In genomic region chr17:39636927-39637736, GRCh38 we compare ENCODE assay signal across 8 cellular contexts. TPM values are rescaled to one million over a fixed set of nuclear protein-coding genes. Genes with fewer than 3 reads are reported as not detected.
DNase-seq lines count a peak whose midpoint lies in the region; ATAC-seq lines count a peak whose summit lies in the region.

TSS of gene STARD3 (plus strand) at chr17:39637144. CDS start at chr17:39653532, 16,388 bp downstream.

- no peaks in the 10 kb centered on the region for H3K27me3 ChIP-seq in BLaER1 treated with 17β-estradiol and CSF1 and Interleukin-3, amounts not matched to agents 10 nM and 100 nM

- peak; percentile 76 for ATAC-seq in GM19324 (IDR thresholded peaks at IDR 0.05; ENCODE audit: low FRiP score, unreplicated experiment)
- peak; percentile 70 for ATAC-seq in HG03571 (IDR thresholded peaks at IDR 0.05; ENCODE audit: unreplicated experiment)

- H3K36me3 ChIP-seq in BLaER1 treated with 17β-estradiol and CSF1 and Interleukin-3, amounts not matched to agents 10 nM and 100 nM: peaks cover 0 to 5% (median 0%) of the 10 kb centered on the region in 11 experiments; a peak in 1 of 22 replicates

- peak within 1 kb of the TSS; percentile 76 to 98 (median 88) for H3K4me3 ChIP-seq in BLaER1 treated with 17β-estradiol and CSF1 and Interleukin-3, amounts not matched to agents 10 nM and 100 nM

- H3K4me2 ChIP-seq in BLaER1 treated with 17β-estradiol and CSF1 and Interleukin-3, amounts not matched to agents 10 nM and 100 nM: peak within 1 kb of the TSS; percentile 94 to 99 (median 98)

- H4K20me1 ChIP-seq in BLaER1 treated with 17β-estradiol and CSF1 and Interleukin-3, amounts not matched to agents 10 nM and 100 nM: peaks cover 25 to 46% (median 40%) of the 10 kb centered on the region in 11 experiments; a peak in 21 of 22 replicates

- peaks cover 63 to 90% (median 79%) of the 10 kb centered on the region in 10 experiments for H3K4me1 ChIP-seq in BLaER1 treated with 17β-estradiol and CSF1 and Interleukin-3, amounts not matched to agents 10 nM and 100 nM

- H3K9ac ChIP-seq in BLaER1 treated with 17β-estradiol and CSF1 and Interleukin-3, amounts not matched to agents 10 nM and 100 nM: peak within 1 kb of the TSS; percentile 85 to 96 (median 90)

- peak within 1 kb of the TSS; percentile 84 to 94 (median 91) for H3K27ac ChIP-seq in BLaER1 treated with 17β-estradiol and CSF1 and Interleukin-3, amounts not matched to agents 10 nM and 100 nM

- DNase-seq in NCI-H82 treated with DMSO at 0.1 percent for 48 hours (lab: John Stamatoyannopoulos, UW; ENCODE audit: unreplicated experiment) (peak; percentile 17), lung microvascular endothelial cell (ENCODE audit: low read depth in 2 of 2) (peak; percentile 91 to 93)
- DNase-seq in activated CD8-positive, alpha-beta memory T cell treated with anti-CD3 and anti-CD28 coated beads for 1 hour (ENCODE audit: extremely low read depth in 1 of 2, low read depth in 1 of 2): peak; percentile 65 to 88
- peak; percentile 87 for DNase-seq in effector CD4-positive, alpha-beta T cell
- peak; percentile 81 to 93 (median 84) for DNase-seq in stimulated activated CD4-positive, alpha-beta T cell treated with anti-CD3 and anti-CD28 coated beads, TNF-alpha, amount 100 ng/mL, for 24 hours (ENCODE audit: low read depth in 3 of 3)

- H3K9me3 ChIP-seq in BLaER1 treated with 17β-estradiol and CSF1 and Interleukin-3, amounts not matched to agents 10 nM and 100 nM (replicated peaks in 1 of 11): no peaks in the 10 kb centered on the region

RNA-seq across cellular contexts. Expression of gene STARD3, which starts in this region (rescaled TPM):
- total RNA-seq in lung microvascular endothelial cell: 29.2 and 52.0 TPM in 2 replicates

Comparison
In these comparisons a context has a peak if more than half of its experiments do, and no peak if none do; other contexts are left out.
1. Peak in every context shown above with its lines: DNase-seq, ATAC-seq, H3K4me3 ChIP-seq and H3K27ac ChIP-seq.
2. DNase-seq: peak in every context shown above with its lines; median percentile 92 in lung microvascular endothelial cell; 87 in effector CD4-positive, alpha-beta T cell; 84 in stimulated activated CD4-positive, alpha-beta T cell treated with anti-CD3 and anti-CD28 coated beads, TNF-alpha, amount 100 ng/mL, for 24 hours; 76 in activated CD8-positive, alpha-beta memory T cell treated with anti-CD3 and anti-CD28 coated beads for 1 hour; 17 in NCI-H82 treated with DMSO at 0.1 percent for 48 hours.